ENCODE assay signal across 18 cellular contexts in genomic region chr2:28778392-28778791, GRCh38. TPM values are rescaled to one million over a fixed set of nuclear protein-coding genes. Genes with fewer than 3 reads are reported as not detected.
DNase-seq lines count a peak whose midpoint lies in the region; ATAC-seq and TF ChIP-seq lines count a peak whose summit lies in the region.
"Had no signal": no experiment of that assay in that cellular context is flagged by ENCODE, and none has a peak within 500 bp of the region (broad histone marks: within the 10 kb centered on the region; RNA-seq: fewer than 3 reads in every experiment).

No MANE protein-coding gene starts in this region.

- no peak overlapping the region for H3K4me3 Mint-ChIP-seq in activated CD4-positive, alpha-beta memory T cell treated with anti-CD3 and anti-CD28 coated beads for 36 hours
- no peak overlapping the region for H3K4me3 Mint-ChIP-seq in activated CD4-positive, alpha-beta memory T cell treated with anti-CD3 and anti-CD28 coated beads, Interleukin-2, amount 10 ng/mL, durations not matched to agents 7 days and 5 days
- no peak overlapping the region for H3K4me3 Mint-ChIP-seq in CD14-positive monocyte
- no peak overlapping the region for H3K4me3 Mint-ChIP-seq in activated T-helper 17 cell treated with anti-CD3 and anti-CD28 coated beads, Interleukin-2, amount 50 U/mL, for 72 hours
- no peak overlapping the region for H3K4me3 Mint-ChIP-seq in CD4-positive, alpha-beta memory T cell

- H3K27me3 Mint-ChIP-seq in activated CD4-positive, alpha-beta memory T cell treated with anti-CD3 and anti-CD28 coated beads for 36 hours: no peaks in the 10 kb centered on the region
- no peaks in the 10 kb centered on the region for H3K27me3 Mint-ChIP-seq in activated CD4-positive, alpha-beta memory T cell treated with anti-CD3 and anti-CD28 coated beads, Interleukin-2, amount 10 ng/mL, durations not matched to agents 7 days and 5 days
- H3K27me3 Mint-ChIP-seq in CD14-positive monocyte (ENCODE audit: low read depth in 3 of 3): peaks cover 0 to 3% (median 0%) of the 10 kb centered on the region in 3 donors
- no peaks in the 10 kb centered on the region for H3K27me3 Mint-ChIP-seq in activated T-helper 17 cell treated with anti-CD3 and anti-CD28 coated beads, Interleukin-2, amount 50 U/mL, for 72 hours
- no peaks in the 10 kb centered on the region for H3K27me3 Mint-ChIP-seq in CD4-positive, alpha-beta memory T cell

- H3K4me1 ChIP-seq in neutrophil (ENCODE audit: control insufficient read depth in 1 of 2, insufficient read depth in 1 of 2, low read depth in 1 of 2, low read length in 1 of 2): peaks cover 7 to 9% of the 10 kb centered on the region in 2 experiments
- peaks cover 8% of the 10 kb centered on the region for H3K4me1 ChIP-seq in CD4-positive, alpha-beta memory T cell (ENCODE audit: insufficient read depth, low read length)
- H3K4me1 ChIP-seq: Caco-2 had no signal

- no peaks in the 10 kb centered on the region for H3K9me3 ChIP-seq in neutrophil
- no peaks in the 10 kb centered on the region for H3K9me3 ChIP-seq in CD4-positive, alpha-beta memory T cell (ENCODE audit: control insufficient read depth in 1 of 2, low read length in 2 of 2)
- H3K9me3 ChIP-seq: BLaER1, Caco-2 had no signal

- H3K4me3 ChIP-seq in neutrophil (ENCODE audit: low read depth in 1 of 2, low read length in 1 of 2): no peak overlapping the region
- no peak overlapping the region for H3K4me3 ChIP-seq in CD4-positive, alpha-beta memory T cell (ENCODE audit: low read length in 2 of 2)
- H3K4me3 ChIP-seq: BLaER1 had no signal

- peak overlapping the region; percentile 24 for H3K27ac Mint-ChIP-seq in activated CD4-positive, alpha-beta memory T cell treated with anti-CD3 and anti-CD28 coated beads for 36 hours
- no peak overlapping the region for H3K27ac Mint-ChIP-seq in activated CD4-positive, alpha-beta memory T cell treated with anti-CD3 and anti-CD28 coated beads, Interleukin-2, amount 10 ng/mL, durations not matched to agents 7 days and 5 days
- H3K27ac Mint-ChIP-seq in CD14-positive monocyte: peak overlapping the region in 5 of 7 donors; percentile 43 to 73 (median 56)
- peak overlapping the region; percentile 20 for H3K27ac Mint-ChIP-seq in activated T-helper 17 cell treated with anti-CD3 and anti-CD28 coated beads, Interleukin-2, amount 50 U/mL, for 72 hours
- H3K27ac Mint-ChIP-seq in CD4-positive, alpha-beta memory T cell: peak overlapping the region in 2 of 7 donors; percentile 30 to 68

- no peak for DNase-seq in activated CD4-positive, alpha-beta memory T cell treated with anti-CD3 and anti-CD28 coated beads for 36 hours
- no peak for DNase-seq in activated CD4-positive, alpha-beta memory T cell treated with anti-CD3 and anti-CD28 coated beads, Interleukin-2, amount 10 ng/mL, durations not matched to agents 7 days and 5 days
- no peak for DNase-seq in CD14-positive monocyte (ENCODE audit: low spot score)
- DNase-seq in CD4-positive, alpha-beta memory T cell: no peak
- DNase-seq in amygdala (lab: John Stamatoyannopoulos, UW): no peak
- no peak for DNase-seq in NCI-H446 treated with DMSO at 0.1 percent for 48 hours (lab: John Stamatoyannopoulos, UW)
- DNase-seq: 8988T, Caco-2, DMS53, Karpas-422, NCI-H1105 treated with DMSO at 0.1 percent for 48 hours, NCI-H187 treated with DMSO at 0.1 percent for 48 hours, NCI-H774 had no signal

- no peaks in the 10 kb centered on the region for H3K9me3 Mint-ChIP-seq in activated CD4-positive, alpha-beta memory T cell treated with anti-CD3 and anti-CD28 coated beads for 36 hours
- no peaks in the 10 kb centered on the region for H3K9me3 Mint-ChIP-seq in activated CD4-positive, alpha-beta memory T cell treated with anti-CD3 and anti-CD28 coated beads, Interleukin-2, amount 10 ng/mL, durations not matched to agents 7 days and 5 days
- H3K9me3 Mint-ChIP-seq in CD14-positive monocyte: no peaks in the 10 kb centered on the region
- H3K9me3 Mint-ChIP-seq in activated T-helper 17 cell treated with anti-CD3 and anti-CD28 coated beads, Interleukin-2, amount 50 U/mL, for 72 hours: no peaks in the 10 kb centered on the region
- H3K9me3 Mint-ChIP-seq in CD4-positive, alpha-beta memory T cell: no peaks in the 10 kb centered on the region

- CTCF ChIA-PET in activated CD4-positive, alpha-beta memory T cell treated with anti-CD3 and anti-CD28 coated beads for 36 hours (lab: Charles Lee): interaction anchor here (1.2 kb wide), 1 partner anchor 184 kb away, joined by 7 read pairs; no protein-coding TSS in a partner anchor
- CTCF ChIA-PET in activated CD4-positive, alpha-beta memory T cell treated with anti-CD3 and anti-CD28 coated beads, Interleukin-2, amount 10 ng/mL, durations not matched to agents 7 days and 5 days (lab: Charles Lee): interaction anchor here (2.7 kb wide), 1 partner anchor 184 kb away, joined by 14 read pairs; no protein-coding TSS in a partner anchor
- CTCF ChIA-PET in CD4-positive, alpha-beta memory T cell (lab: Charles Lee; ENCODE audit: partially characterized antibody): interaction anchor here (0.9 kb wide), 1 partner anchor 184 kb away, joined by 3 read pairs; no protein-coding TSS in a partner anchor

- H3K27me3 ChIP-seq in neutrophil: no peaks in the 10 kb centered on the region
- no peaks in the 10 kb centered on the region for H3K27me3 ChIP-seq in CD4-positive, alpha-beta memory T cell (ENCODE audit: insufficient read depth, low read length)
- H3K27me3 ChIP-seq: BLaER1 had no signal

- intact Hi-C loops in activated CD4-positive, alpha-beta memory T cell treated with anti-CD3 and anti-CD28 coated beads for 36 hours (cut with micrococcal nuclease): no loop called here
- intact Hi-C loops in CD14-positive monocyte (cut with micrococcal nuclease): no loop called here
- intact Hi-C loops in CD4-positive, alpha-beta memory T cell (cut with micrococcal nuclease): no loop called here

- H3K4me1 Mint-ChIP-seq in activated CD4-positive, alpha-beta memory T cell treated with anti-CD3 and anti-CD28 coated beads for 36 hours (ENCODE audit: low read depth): peaks cover 35% of the 10 kb centered on the region
- H3K4me1 Mint-ChIP-seq in activated CD4-positive, alpha-beta memory T cell treated with anti-CD3 and anti-CD28 coated beads, Interleukin-2, amount 10 ng/mL, durations not matched to agents 7 days and 5 days: peaks cover 14% of the 10 kb centered on the region
- peaks cover 15% of the 10 kb centered on the region for H3K4me1 Mint-ChIP-seq in CD14-positive monocyte
- H3K4me1 Mint-ChIP-seq in activated T-helper 17 cell treated with anti-CD3 and anti-CD28 coated beads, Interleukin-2, amount 50 U/mL, for 72 hours: peaks cover 21% of the 10 kb centered on the region
- peaks cover 16 to 36% (median 30%) of the 10 kb centered on the region in 4 donors for H3K4me1 Mint-ChIP-seq in CD4-positive, alpha-beta memory T cell

- POLR2A ChIA-PET in activated CD4-positive, alpha-beta memory T cell treated with anti-CD3 and anti-CD28 coated beads for 36 hours (lab: Charles Lee): no interaction called here
- POLR2A ChIA-PET in activated CD4-positive, alpha-beta memory T cell treated with anti-CD3 and anti-CD28 coated beads, Interleukin-2, amount 10 ng/mL, durations not matched to agents 7 days and 5 days (lab: Charles Lee): no interaction called here
- POLR2A ChIA-PET in CD4-positive, alpha-beta memory T cell (lab: Charles Lee; ENCODE audit: partially characterized antibody): interaction anchor here (0.8 kb wide), 1 partner anchor 27 kb away, joined by 3 read pairs; the partner anchor contains the start of gene PPP1CB

- no peak for ATAC-seq in activated T-helper 17 cell treated with anti-CD3 and anti-CD28 coated beads, Interleukin-2, amount 50 U/mL, for 72 hours (replicated peaks)
- ATAC-seq: Panc1 had no signal

- peaks cover 24% of the 10 kb centered on the region for H3K36me3 Mint-ChIP-seq in activated CD4-positive, alpha-beta memory T cell treated with anti-CD3 and anti-CD28 coated beads for 36 hours
- peaks cover 44% of the 10 kb centered on the region for H3K36me3 Mint-ChIP-seq in activated CD4-positive, alpha-beta memory T cell treated with anti-CD3 and anti-CD28 coated beads, Interleukin-2, amount 10 ng/mL, durations not matched to agents 7 days and 5 days (ENCODE audit: low read depth)
- peaks cover 52 to 66% of the 10 kb centered on the region in 2 donors for H3K36me3 Mint-ChIP-seq in CD14-positive monocyte
- peaks cover 81% of the 10 kb centered on the region for H3K36me3 Mint-ChIP-seq in activated T-helper 17 cell treated with anti-CD3 and anti-CD28 coated beads, Interleukin-2, amount 50 U/mL, for 72 hours (ENCODE audit: low read depth)
- H3K36me3 Mint-ChIP-seq in CD4-positive, alpha-beta memory T cell: peaks cover 33 to 68% of the 10 kb centered on the region in 2 donors

- peaks cover 70% of the 10 kb centered on the region for H3K36me3 ChIP-seq in neutrophil
- H3K36me3 ChIP-seq in CD4-positive, alpha-beta memory T cell (ENCODE audit: insufficient read depth, low read length): peaks cover 58% of the 10 kb centered on the region

- no peak for TF ChIP-seq CTCF in CD14-positive monocyte (IDR thresholded peaks at IDR 0.05)
- no peak for TF ChIP-seq CTCF in neutrophil (IDR thresholded peaks at IDR 0.05)

- peak overlapping the region; percentile 39 for H3K27ac ChIP-seq in neutrophil
- H3K27ac ChIP-seq in CD4-positive, alpha-beta memory T cell (ENCODE audit: low read depth, low read length): no peak overlapping the region
- H3K27ac ChIP-seq: BLaER1 had no signal

RNA-seq across cellular contexts. Expression of gene PPP1CB, which starts 26.8 kb away (rescaled TPM):
- total RNA-seq in activated CD4-positive, alpha-beta memory T cell treated with anti-CD3 and anti-CD28 coated beads for 36 hours: 100 to 1,000 TPM; 238 to 256 TPM
- 100 to 1,000 TPM; 211 to 213 TPM for total RNA-seq in activated CD4-positive, alpha-beta memory T cell treated with anti-CD3 and anti-CD28 coated beads, Interleukin-2, amount 10 ng/mL, durations not matched to agents 7 days and 5 days
- 100 to 1,000 TPM in 1 of 2 donors, 10 to 100 TPM in 1; 69.4 to 142 TPM for polyA plus RNA-seq in CD14-positive monocyte
- 100 to 1,000 TPM; 207 to 227 TPM for total RNA-seq in activated T-helper 17 cell treated with anti-CD3 and anti-CD28 coated beads, Interleukin-2, amount 50 U/mL, for 72 hours
- total RNA-seq in CD4-positive, alpha-beta memory T cell: 100 to 1,000 TPM; 225 to 231 TPM
- polyA plus RNA-seq in CD4-positive, alpha-beta memory T cell: 10 to 100 TPM; 92.1 to 98.6 TPM

RNA-seq across cellular contexts. Expression of gene SPDYA, which starts 32.2 kb away (rescaled TPM):
- total RNA-seq in activated CD4-positive, alpha-beta memory T cell treated with anti-CD3 and anti-CD28 coated beads for 36 hours: 1 to 10 TPM in 1 of 2 experiments, under 1 TPM in 1; 0.92 to 1.1 TPM
- total RNA-seq in activated CD4-positive, alpha-beta memory T cell treated with anti-CD3 and anti-CD28 coated beads, Interleukin-2, amount 10 ng/mL, durations not matched to agents 7 days and 5 days: 1 to 10 TPM in 1 of 2 experiments, under 1 TPM in 1; 0.93 to 1.2 TPM
- polyA plus RNA-seq in CD14-positive monocyte: not detected
- total RNA-seq in activated T-helper 17 cell treated with anti-CD3 and anti-CD28 coated beads, Interleukin-2, amount 50 U/mL, for 72 hours: 1 to 10 TPM; 2.1 to 3.3 TPM
- total RNA-seq in CD4-positive, alpha-beta memory T cell: 1 to 10 TPM; 4.5 to 4.9 TPM
- under 1 TPM in 1 of 2 donors, not detected in 1; 0.14 TPM for polyA plus RNA-seq in CD4-positive, alpha-beta memory T cell
- total RNA-seq: H4 had no signal
